9 cellular contexts compared by ENCODE assay signal in the genomic region with DNA sequence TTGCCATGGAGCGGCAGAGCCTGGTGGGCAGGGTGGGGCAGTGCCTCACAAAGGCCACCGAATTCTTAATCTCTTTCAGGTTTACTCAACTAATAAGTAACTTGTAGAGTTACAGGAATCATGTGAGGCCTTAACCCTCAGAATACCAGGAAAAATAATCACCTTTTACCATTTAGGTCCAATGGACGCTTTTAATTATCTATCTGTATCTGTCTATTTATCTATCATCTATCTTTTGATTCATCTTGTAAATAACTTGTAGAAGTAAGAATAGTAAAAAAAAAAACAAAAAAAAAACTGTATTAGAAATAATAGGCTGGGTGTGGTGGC. TPM values are rescaled to one million over a fixed set of nuclear protein-coding genes. Genes with fewer than 3 reads are reported as not detected.
DNase-seq lines count a peak whose midpoint lies in the region; ATAC-seq and TF ChIP-seq lines count a peak whose summit lies in the region.
"Had no signal": no experiment of that assay in that cellular context is flagged by ENCODE, and none has a peak within 500 bp of the region (broad histone marks: within the 10 kb centered on the region; RNA-seq: fewer than 3 reads in every experiment).

No MANE protein-coding gene starts in this region.

- H3K9me3 Mint-ChIP-seq in brain: no peaks in the 10 kb centered on the region

- H3K4me1 ChIP-seq in heart left ventricle (peaks cover 3 to 70% (median 17%) of the 10 kb centered on the region in 12 donors), mucosa of stomach (ENCODE audit: control insufficient read depth, insufficient read depth, low read length) (peaks cover 53% of the 10 kb centered on the region), uterus (peaks cover 5 to 15% of the 10 kb centered on the region in 2 donors)

- ATAC-seq in heart left ventricle: no peak
- no peak for ATAC-seq in HG03460 (IDR thresholded peaks at IDR 0.05; ENCODE audit: unreplicated experiment)
- ATAC-seq in HG03097 (IDR thresholded peaks at IDR 0.05; ENCODE audit: low FRiP score, unreplicated experiment): no peak

- H3K4me1 Mint-ChIP-seq in brain: peaks cover 11% of the 10 kb centered on the region

- intact Hi-C loops in heart left ventricle (cut with DNase I) (loop anchor here in 1 of 10 donors (5.0 kb wide), 1 partner anchor 394 kb away; no protein-coding TSS in a partner anchor), cardiac septum (cut with DNase I) (loop anchor here (1.0 kb wide), 1 partner anchor 11 kb away; a partner anchor contains a TSS), uterus (cut with DNase I; ENCODE audit: low total_unique reads) (no loop called here)

- H3K36me3 ChIP-seq in heart left ventricle (no peaks in the 10 kb centered on the region), mucosa of stomach (ENCODE audit: control insufficient read depth, insufficient read depth, low read length) (no peaks in the 10 kb centered on the region), uterus (no peaks in the 10 kb centered on the region)

- H3K27me3 ChIP-seq in heart left ventricle (peaks cover 0 to 10% (median 0%) of the 10 kb centered on the region in 9 donors), mucosa of stomach (ENCODE audit: control insufficient read depth, insufficient read depth, low read length) (peaks cover 8% of the 10 kb centered on the region), uterus (no peaks in the 10 kb centered on the region)

- peak overlapping the region in 8 of 12 donors; percentile 2 to 42 (median 26) for H3K4me3 ChIP-seq in heart left ventricle
- H3K4me3 ChIP-seq in mucosa of stomach (ENCODE audit: low read length): no peak overlapping the region
- no peak overlapping the region for H3K4me3 ChIP-seq in uterus

- H3K36me3 Mint-ChIP-seq in brain: no peaks in the 10 kb centered on the region

- peak overlapping the region in 1 of 5 experiments; percentile 74 for H3K4me3 Mint-ChIP-seq in brain

- H3K27ac ChIP-seq in heart left ventricle: peak overlapping the region; percentile 73 to 97 (median 86)
- peak overlapping the region; percentile 92 to 96 for H3K27ac ChIP-seq in uterus

- peak overlapping the region; percentile 81 for H3K9ac ChIP-seq in mucosa of stomach (ENCODE audit: low read length)

- WGBS in heart left ventricle, 4 donors: 63 to 70% (median 66%) methylated on average over 3 of the region's 3 CpGs

- no peak for TF ChIP-seq CTCF in heart left ventricle (IDR thresholded peaks at IDR 0.05)
- no peak for TF ChIP-seq CTCF in brain (conservative IDR thresholded peaks at IDR 0.05)
- TF ChIP-seq CTCF in uterus (IDR thresholded peaks at IDR 0.05): no peak

- no peak for TF ChIP-seq POLR2A in heart left ventricle (IDR thresholded peaks at IDR 0.05)
- TF ChIP-seq POLR2A in uterus (IDR thresholded peaks at IDR 0.05): no peak

- H3K27me3 Mint-ChIP-seq in brain: peaks cover 32% of the 10 kb centered on the region

- no peaks in the 10 kb centered on the region for H3K9me3 ChIP-seq in heart left ventricle
- H3K9me3 ChIP-seq in mucosa of stomach (ENCODE audit: control insufficient read depth, low read length): no peaks in the 10 kb centered on the region
- H3K9me3 ChIP-seq in uterus: no peaks in the 10 kb centered on the region

- DNase-seq in heart left ventricle (no peak), cardiac septum (ENCODE audit: low spot score) (no peak), uterus (no peak), NCI-H1930 (lab: John Stamatoyannopoulos, UW) (no peak)

- peak overlapping the region in 4 of 5 experiments; percentile 90 to 98 (median 96) for H3K27ac Mint-ChIP-seq in brain

RNA-seq across cellular contexts. Expression of a gene that starts 11.8 kb away (rescaled TPM):
- total RNA-seq in heart left ventricle (100 to 1,000 TPM in 4 of 9 donors, 10 to 100 TPM in 5; 44.9 to 368 (median 80.7) TPM), cardiac septum (90.8 TPM), uterus (100 to 1,000 TPM in 3 of 4 donors, 10 to 100 TPM in 1; 14.9 to 321 (median 146) TPM)
- polyA plus RNA-seq in heart left ventricle (100 to 1,000 TPM; 179 to 571 TPM), brain (ENCODE audit: insufficient read depth, low read depth, low replicate concordance) (56.7 TPM)

RNA-seq across cellular contexts. Expression of a gene that starts 40.3 kb away (rescaled TPM):
- total RNA-seq in heart left ventricle: not detected
- not detected for polyA plus RNA-seq in heart left ventricle
- not detected for total RNA-seq in cardiac septum
- not detected for polyA plus RNA-seq in brain (ENCODE audit: insufficient read depth, low read depth, low replicate concordance)
- not detected for total RNA-seq in uterus
- total RNA-seq: Daoy had no signal

RNA-seq across cellular contexts. Expression of a gene that starts 54.9 kb away (rescaled TPM):
- total RNA-seq in heart left ventricle: 100 to 1,000 TPM in 7 of 9 donors, 10 to 100 TPM in 2; 55.5 to 403 (median 156) TPM
- polyA plus RNA-seq in heart left ventricle: 100 to 1,000 TPM; 258 to 387 TPM
- 131 TPM for total RNA-seq in cardiac septum
- 28.7 TPM for polyA plus RNA-seq in brain (ENCODE audit: insufficient read depth, low read depth, low replicate concordance)
- 100 to 1,000 TPM in 1 of 4 donors, 10 to 100 TPM in 3; 21.8 to 189 (median 34.6) TPM for total RNA-seq in uterus

Comparison
In these comparisons a context has a peak if more than half of its experiments do, and no peak if none do; other contexts are left out.
1. H3K4me3 ChIP-seq: peak in heart left ventricle (8 of 12); none in mucosa of stomach (single experiment) and uterus (0 of 2).